2 cellular contexts compared by ENCODE assay signal in genomic region chr2:61419570-61419969, GRCh38.
TF ChIP-seq lines count a peak whose summit lies in the region.

No MANE protein-coding gene starts in this region.

TF ChIP-seq in A549, 52 proteins besides CTCF, POLR2A, EP300 and RAD21 (continued from another document):
- TF ChIP-seq FOSL2 (IDR thresholded peaks at IDR 0.05) (0 out of 2 replicates have a peak, but pooled peaks have one; percentile 19), FOSL2 (CRISPR knock-in tag; IDR thresholded peaks at IDR 0.05) (peak; percentile 54), HOXB5 (CRISPR knock-in tag; IDR thresholded peaks at IDR 0.05) (no peak)

TF ChIP-seq in IMR-90, 13 proteins besides CTCF, POLR2A, EP300 and RAD21:
- no peak for TF ChIP-seq USF2 (IDR thresholded peaks at IDR 0.05; ENCODE audit: low read depth, low read length)
- TF ChIP-seq MAFK (IDR thresholded peaks at IDR 0.05; ENCODE audit: low read depth, low read length), result no peak
- peak; percentile 75 for TF ChIP-seq CEBPB (IDR thresholded peaks at IDR 0.05; ENCODE audit: low read depth, low read length)
